In the genomic region with DNA sequence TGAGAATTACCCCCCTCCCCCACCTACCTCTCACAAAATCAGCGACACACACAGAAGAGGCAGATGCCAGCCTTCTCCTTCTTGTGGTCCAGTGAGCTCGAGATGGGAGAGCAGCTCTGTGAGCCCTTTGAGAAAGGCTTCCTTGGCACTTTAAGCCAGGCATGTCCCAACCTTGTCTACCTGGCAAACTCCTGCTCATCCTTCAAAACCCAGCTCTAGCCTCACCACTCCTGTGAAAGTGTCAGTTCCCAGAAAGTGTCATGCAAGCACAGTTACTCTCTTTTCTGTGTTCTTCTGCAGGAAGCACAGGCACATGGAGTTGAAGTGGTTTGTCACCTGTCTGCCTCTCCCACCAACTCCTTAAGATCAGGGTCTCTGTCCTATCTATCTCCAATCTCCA, we compare ENCODE assay signal across 12 cellular contexts.
DNase-seq lines count a peak whose midpoint lies in the region; ATAC-seq and TF ChIP-seq lines count a peak whose summit lies in the region.
"Had no signal": no experiment of that assay in that cellular context is flagged by ENCODE, and none has a peak within 500 bp of the region (broad histone marks: within the 10 kb centered on the region; RNA-seq: fewer than 3 reads in every experiment).

No MANE protein-coding gene starts in this region.

- peaks cover 22% of the 10 kb centered on the region for H3K36me3 ChIP-seq in BLaER1
- H3K36me3 ChIP-seq in adipocyte (ENCODE audit: control insufficient read depth, insufficient read depth, low read length, severe bottlenecking), result peaks cover 18% of the 10 kb centered on the region
- H3K36me3 ChIP-seq in rectal smooth muscle tissue (ENCODE audit: control insufficient read depth, insufficient read depth, low read length), result no peaks in the 10 kb centered on the region

- peak overlapping the region; percentile 88 for H3K4me2 ChIP-seq in BLaER1

- no peaks in the 10 kb centered on the region for H4K20me1 ChIP-seq in BLaER1

- H3K27me3 ChIP-seq in BLaER1, result peaks cover 33% of the 10 kb centered on the region
- H3K27me3 ChIP-seq in adipocyte (replicated peaks; ENCODE audit: control insufficient read depth, insufficient read depth, low read length), result no peaks in the 10 kb centered on the region
- no peaks in the 10 kb centered on the region for H3K27me3 ChIP-seq in rectal smooth muscle tissue (ENCODE audit: control insufficient read depth, insufficient read depth, low read length)

- H3K4me3 ChIP-seq in BLaER1, result no peak overlapping the region
- peak overlapping the region; percentile 89 for H3K4me3 ChIP-seq in adipocyte (ENCODE audit: low read length)
- peak overlapping the region; percentile 73 to 74 for H3K4me3 ChIP-seq in foreskin fibroblast (ENCODE audit: low read depth in 1 of 2, low read length in 2 of 2)
- H3K4me3 ChIP-seq in rectal smooth muscle tissue (ENCODE audit: low read length), result peak overlapping the region; percentile 69

- ATAC-seq in HG02970 (IDR thresholded peaks at IDR 0.05; ENCODE audit: low FRiP score, unreplicated experiment), result no peak
- ATAC-seq in GM21423 (IDR thresholded peaks at IDR 0.05; ENCODE audit: unreplicated experiment), result no peak

- TF ChIP-seq CTCF in foreskin fibroblast (IDR thresholded peaks at IDR 0.05; ENCODE audit: low read depth, low read length), result no peak

- no peaks in the 10 kb centered on the region for H3K9me3 ChIP-seq in BLaER1
- H3K9me3 ChIP-seq in adipocyte (ENCODE audit: control insufficient read depth, low read length), result no peaks in the 10 kb centered on the region

- DNase-seq in adipocyte (ENCODE audit: low read depth) (no peak), foreskin fibroblast (peak in 1 of 2 donors; percentile 6), GM03348 (ENCODE audit: low spot score) (no peak)
- no peak for DNase-seq in activated naive CD4-positive, alpha-beta T cell treated with Interleukin-2 at 50 U/mL for 16 hours
- DNase-seq: effector CD4-positive, alpha-beta T cell; NCI-H2081; occipital lobe; SHP77 treated with DMSO at 0.1 percent for 48 hours had no signal

- H3K27ac ChIP-seq in BLaER1 (no peak overlapping the region), rectal smooth muscle tissue (ENCODE audit: low read depth, low read length) (no peak overlapping the region)

- H3K9ac ChIP-seq in BLaER1, result no peak overlapping the region; the same call in 1 of the 2 replicates
- H3K9ac ChIP-seq in adipocyte (ENCODE audit: low read length), result peak overlapping the region; percentile 91
- no peak overlapping the region for H3K9ac ChIP-seq in rectal smooth muscle tissue (ENCODE audit: low read length)

- H3K4me1 ChIP-seq in BLaER1 (peaks cover 23% of the 10 kb centered on the region), adipocyte (ENCODE audit: control insufficient read depth, insufficient read depth, low read length) (peaks cover 8% of the 10 kb centered on the region), rectal smooth muscle tissue (ENCODE audit: control insufficient read depth, insufficient read depth, low read length) (no peaks in the 10 kb centered on the region)
